In the genomic region with DNA sequence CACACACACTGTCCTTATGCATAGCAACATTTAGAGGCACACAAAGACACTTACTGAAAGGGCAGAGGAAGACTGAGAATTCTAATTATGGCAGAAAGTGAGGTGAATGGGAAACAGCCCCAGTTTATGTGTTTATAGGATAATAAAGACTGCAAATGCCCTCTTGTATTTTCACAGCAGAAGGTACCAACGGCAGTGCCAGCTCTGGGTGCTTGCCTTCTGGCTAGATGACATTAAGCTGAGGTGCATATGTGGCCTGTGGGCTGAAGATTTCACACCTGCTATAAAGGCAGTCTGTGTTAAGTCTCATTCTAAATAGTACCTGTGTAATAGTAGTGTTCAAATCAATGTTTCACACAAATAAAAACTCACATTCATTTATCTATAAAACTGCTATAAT, we compare ENCODE assay signal across 24 cellular contexts.
A peak's percentile ranks its signal among the peaks of the same experiment; 100 is the strongest.
DNase-seq lines count a peak whose midpoint lies in the region; ATAC-seq and TF ChIP-seq lines count a peak whose summit lies in the region.
"Had no signal": no experiment of that assay in that cellular context is flagged by ENCODE, and none has a peak within 500 bp of the region (broad histone marks: within the 10 kb centered on the region; RNA-seq: fewer than 3 reads in every experiment).

No MANE protein-coding gene starts in this region.

- ATAC-seq in natural killer cell (no peak), GM21717 (IDR thresholded peaks at IDR 0.05; ENCODE audit: unreplicated experiment) (no peak)
- ATAC-seq: GM23338, HCT116, Right ventricle myocardium inferior had no signal

- no peaks in the 10 kb centered on the region for H3K36me3 ChIP-seq in transverse colon
- H3K36me3 ChIP-seq: BLaER1 treated with 17β-estradiol and CSF1 and Interleukin-3, amounts not matched to agents 10 nM and 100 nM had no signal

- DNase-seq in DMS 273 (lab: John Stamatoyannopoulos, UW; ENCODE audit: unreplicated experiment) (peak; percentile 2), DMS 273 treated with DMSO at 0.1 percent for 48 hours (lab: John Stamatoyannopoulos, UW) (no peak), NCI-H748 treated with DMSO at 0.1 percent for 48 hours (lab: John Stamatoyannopoulos, UW) (peak; percentile 67), NCI-H748 (lab: John Stamatoyannopoulos, UW; ENCODE audit: unreplicated experiment) (no peak), transverse colon (peak; percentile 47), natural killer cell (no peak)
- DNase-seq: ACHN; CD4-positive, alpha-beta memory T cell; DND-41; KBM-7; MM.1S; NCI-H1048; NCI-H187; NCI-H2171 treated with DMSO at 0.1 percent for 48 hours; NCI-H446 treated with DMSO at 0.1 percent for 48 hours; NCI-H82; OCI-M1 had no signal

- H3K4me3 ChIP-seq in transverse colon = no peak overlapping the region
- H3K4me3 ChIP-seq: BLaER1 treated with 17β-estradiol and CSF1 and Interleukin-3, amounts not matched to agents 10 nM and 100 nM; GM23338 had no signal

- H3K4me1 Mint-ChIP-seq in brain = peaks cover 27% of the 10 kb centered on the region
- H3K4me1 Mint-ChIP-seq in natural killer cell = no peaks in the 10 kb centered on the region
- H3K4me1 Mint-ChIP-seq: CD4-positive, alpha-beta memory T cell had no signal

- H3K4me3 Mint-ChIP-seq in brain (no peak overlapping the region), natural killer cell (no peak overlapping the region)
- H3K4me3 Mint-ChIP-seq: CD4-positive, alpha-beta memory T cell; GM23338 had no signal

- TF ChIP-seq POLR2A in transverse colon (IDR thresholded peaks at IDR 0.05) = no peak

- no peaks in the 10 kb centered on the region for H3K9me3 Mint-ChIP-seq in brain
- H3K9me3 Mint-ChIP-seq in natural killer cell = peaks cover 6% of the 10 kb centered on the region in 2 donors
- H3K9me3 Mint-ChIP-seq: GM23338 had no signal

- peak overlapping the region in 3 of 5 experiments; percentile 3 to 78 (median 49) for H3K27ac Mint-ChIP-seq in brain
- no peak overlapping the region for H3K27ac Mint-ChIP-seq in natural killer cell
- H3K27ac Mint-ChIP-seq: CD4-positive, alpha-beta memory T cell; GM23338 had no signal

- no peaks in the 10 kb centered on the region for H3K36me3 Mint-ChIP-seq in brain
- H3K36me3 Mint-ChIP-seq in natural killer cell = no peaks in the 10 kb centered on the region
- H3K36me3 Mint-ChIP-seq: CD4-positive, alpha-beta memory T cell had no signal

- no peak overlapping the region for H3K27ac ChIP-seq in transverse colon
- H3K27ac ChIP-seq: 22Rv1; BLaER1 treated with 17β-estradiol and CSF1 and Interleukin-3, amounts not matched to agents 10 nM and 100 nM had no signal

- H3K9me3 ChIP-seq in transverse colon = no peaks in the 10 kb centered on the region

- WGBS in transverse colon (ENCODE audit: low coverage in 1 of 2), 2 donors = 29% methylated on average over 1 of the region's 1 CpG; no CpG with 5 or more reads in 1 of the 2 donors

- no peaks in the 10 kb centered on the region for H3K27me3 Mint-ChIP-seq in brain
- H3K27me3 Mint-ChIP-seq in natural killer cell (ENCODE audit: low read depth in 2 of 2) = no peaks in the 10 kb centered on the region
- H3K27me3 Mint-ChIP-seq: CD4-positive, alpha-beta memory T cell had no signal

- in situ Hi-C loops in transverse colon (cut with MboI; ENCODE audit: low pct_ligation_motif_present in 1 of 4, low pct_unique_long_range_greater_than_20kb in 1 of 4, low sequenced_read_pairs in 3 of 4) = no loop called here

- no peak for TF ChIP-seq EP300 in transverse colon (IDR thresholded peaks at IDR 0.05; ENCODE audit: low read depth)

- TF ChIP-seq CTCF in brain (conservative IDR thresholded peaks at IDR 0.05) (no peak), transverse colon (IDR thresholded peaks at IDR 0.05) (no peak), natural killer cell (IDR thresholded peaks at IDR 0.05) (no peak)

- no peaks in the 10 kb centered on the region for H3K27me3 ChIP-seq in transverse colon
- H3K27me3 ChIP-seq: BLaER1 treated with 17β-estradiol and CSF1 and Interleukin-3, amounts not matched to agents 10 nM and 100 nM had no signal

- H3K4me1 ChIP-seq in transverse colon = peaks cover 0 to 11% (median 3%) of the 10 kb centered on the region in 4 donors
- H3K4me1 ChIP-seq: BLaER1 treated with 17β-estradiol and CSF1 and Interleukin-3, amounts not matched to agents 10 nM and 100 nM had no signal

- intact Hi-C loops in transverse colon (cut with DNase I; ENCODE audit: low total_unique reads) = no loop called here
- intact Hi-C loops in natural killer cell (cut with micrococcal nuclease) = no loop called here

Comparison
In these comparisons a context has a peak if more than half of its experiments do, and no peak if none do; other contexts are left out.
1. DNase-seq: peak in DMS 273 (single experiment), NCI-H748 treated with DMSO at 0.1 percent for 48 hours (single experiment) and transverse colon (single experiment); none in DMS 273 treated with DMSO at 0.1 percent for 48 hours (single experiment), NCI-H748 (single experiment) and natural killer cell (single experiment).
2. H3K27ac Mint-ChIP-seq: peak in brain (3 of 5); none in natural killer cell (0 of 2).